In genomic region chr6:84193140-84193708, GRCh38 we compare ENCODE assay signal across 12 cellular contexts. TPM values are rescaled to one million over a fixed set of nuclear protein-coding genes. Genes with fewer than 3 reads are reported as not detected.
A peak's percentile ranks its signal among the peaks of the same experiment; 100 is the strongest.
DNase-seq lines count a peak whose midpoint lies in the region; ATAC-seq and TF ChIP-seq lines count a peak whose summit lies in the region.
"Had no signal": no experiment of that assay in that cellular context is flagged by ENCODE, and none has a peak within 500 bp of the region (broad histone marks: within the 10 kb centered on the region; RNA-seq: fewer than 3 reads in every experiment).

No MANE protein-coding gene starts in this region.

- H3K4me3 ChIP-seq in mammary epithelial cell (replicated peaks in 1 of 3; ENCODE audit: insufficient read depth in 1 of 3, low read depth in 2 of 3, low read length in 3 of 3): no peak overlapping the region
- H3K4me3 ChIP-seq: esophagus squamous epithelium, sigmoid colon had no signal

- in situ Hi-C loops in mammary epithelial cell (cut with MboI; ENCODE audit: low sequenced_read_pairs in 2 of 2): no loop called here

- no peak overlapping the region for H3K9ac ChIP-seq in mammary epithelial cell (ENCODE audit: insufficient read depth, low read length)

- H3K27me3 ChIP-seq in mammary epithelial cell (ENCODE audit: insufficient read depth, low read length): no peaks in the 10 kb centered on the region
- H3K27me3 ChIP-seq: esophagus squamous epithelium, sigmoid colon had no signal

- peak overlapping the region; percentile 42 for H3K4me2 ChIP-seq in mammary epithelial cell (ENCODE audit: insufficient read depth, low read depth, low read length)

- no peaks in the 10 kb centered on the region for H3K79me2 ChIP-seq in mammary epithelial cell (ENCODE audit: insufficient read depth, low read length)

- no TSS peak for BruUV-seq in mammary epithelial cell (replicated peaks; lab: Mats Ljungman, UMichigan)

- no peak overlapping the region for H2AFZ ChIP-seq in mammary epithelial cell (ENCODE audit: low read depth, low read length)

- ATAC-seq in HG02610 (IDR thresholded peaks at IDR 0.05; ENCODE audit: unreplicated experiment): no peak

- no peaks in the 10 kb centered on the region for H4K20me1 ChIP-seq in mammary epithelial cell (ENCODE audit: insufficient read depth, low read length)

- dilution Hi-C loops in mammary epithelial cell (cut with HindIII; ENCODE audit: low sequenced_read_pairs): no loop called here

- peak; percentile 74 for DNase-seq in Daoy (ENCODE audit: low read depth)
- DNase-seq in HT1080 (ENCODE audit: low read depth): peak; percentile 73
- DNase-seq in mammary epithelial cell: peak; percentile 79
- peak; percentile 32 for DNase-seq in non-pigmented ciliary epithelial cell (ENCODE audit: low read depth)
- DNase-seq in DMS153 treated with DMSO at 0.1 percent for 48 hours (lab: John Stamatoyannopoulos, UW; ENCODE audit: unreplicated experiment): no peak
- DNase-seq in caudate nucleus (lab: John Stamatoyannopoulos, UW): no peak
- no peak for DNase-seq in amygdala (lab: John Stamatoyannopoulos, UW)
- DNase-seq: activated CD4-positive, CD25-positive, alpha-beta regulatory T cell treated with anti-CD3 and anti-CD28 coated beads, Interleukin-2, amount 50 U/mL, for 72 hours; activated naive CD4-positive, alpha-beta T cell treated with Interleukin-2 at 50 U/mL for 16 hours; esophagus squamous epithelium; sigmoid colon had no signal

- intact Hi-C loops in mammary epithelial cell (cut with micrococcal nuclease): no loop called here

- H3K27ac ChIP-seq in mammary epithelial cell (ENCODE audit: insufficient read depth, low read depth, low read length) (no peak overlapping the region), caudate nucleus (ENCODE audit: low read depth, low read length) (no peak overlapping the region)
- H3K27ac ChIP-seq: esophagus squamous epithelium, sigmoid colon had no signal

- CTCF ChIA-PET in mammary epithelial cell (lab: Charles Lee; ENCODE audit: low non-redundant PET): no interaction called here

- H3K36me3 ChIP-seq in mammary epithelial cell (ENCODE audit: insufficient read depth, low read length): peaks cover 2% of the 10 kb centered on the region

- peaks cover 15% of the 10 kb centered on the region for H3K4me1 ChIP-seq in mammary epithelial cell (ENCODE audit: insufficient read depth, low read length)
- H3K4me1 ChIP-seq: sigmoid colon had no signal

- no peak for TF ChIP-seq CTCF in mammary epithelial cell (conservative IDR thresholded peaks at IDR 0.05 in 1 of 2, IDR thresholded peaks at IDR 0.05 in 1 of 2; ENCODE audit: extremely low read depth in 1 of 2, insufficient read depth in 1 of 2, low read depth in 1 of 2, low read length in 2 of 2)

- WGBS in mammary epithelial cell (ENCODE audit: low coverage, missing lambda C conversion rate): 29% methylated on average over 1 of the region's 1 CpG

- no peaks in the 10 kb centered on the region for H3K9me3 ChIP-seq in mammary epithelial cell (replicated peaks; ENCODE audit: insufficient read depth, low read length)
- H3K9me3 ChIP-seq: esophagus squamous epithelium, sigmoid colon had no signal

RNA-seq across cellular contexts. Expression of gene CEP162, which starts 34.2 kb away (rescaled TPM):
- total RNA-seq in Daoy (2014; rRNA removed; shearing (Covaris generic)): 12.1 and 17.4 TPM in 2 replicates
- total RNA-seq in HT1080 (2014; rRNA removed; shearing (Covaris generic)): 2.4 and 2.6 TPM in 2 replicates
- 3.2 and 4.0 TPM in 2 replicates for polyA plus RNA-seq in HT1080 (2015; cell fraction: cytosol; rRNA removed)
- polyA plus RNA-seq in HT1080 (2015; cell fraction: nucleus; rRNA removed): 5.9 and 10.9 TPM in 2 replicates
- total RNA-seq in mammary epithelial cell: 1 to 10 TPM; 4.3 to 5.0 TPM
- 1.2 TPM for polyA plus RNA-seq in mammary epithelial cell
- 0.10 TPM for polyA minus RNA-seq in mammary epithelial cell

Comparison
In these comparisons a context has a peak if more than half of its experiments do, and no peak if none do; other contexts are left out.
1. DNase-seq: peak in Daoy (single experiment), HT1080 (single experiment), mammary epithelial cell (single experiment) and non-pigmented ciliary epithelial cell (single experiment); none in DMS153 treated with DMSO at 0.1 percent for 48 hours (single experiment), caudate nucleus (0 of 61) and amygdala (0 of 56).